21 cellular contexts compared by ENCODE assay signal in genomic region chr2:238975408-238975807, GRCh38.
"Had no signal": no experiment of that assay in that cellular context is flagged by ENCODE, and none has a peak within 500 bp of the region (broad histone marks: within the 10 kb centered on the region; RNA-seq: fewer than 3 reads in every experiment).

No MANE protein-coding gene starts in this region.

- H3K4me3 ChIP-seq: coronary artery, hepatocyte, mucosa of descending colon, psoas muscle, spleen, testis, tibial nerve, upper lobe of right lung had no signal

- H3K4me1 ChIP-seq: psoas muscle, spleen, testis, upper lobe of right lung had no signal

- H3K36me3 ChIP-seq: neutrophil, spleen, tibial nerve, upper lobe of right lung had no signal

- DNase-seq: effector CD4-positive, alpha-beta T cell; endodermal cell; erythroblast; foreskin melanocyte; left colon; mucosa of descending colon; naive thymus-derived CD8-positive, alpha-beta T cell; psoas muscle; retina; spleen; stimulated activated CD4-positive, alpha-beta T cell treated with anti-CD3 and anti-CD28 coated beads, Interleukin-15, amount 100 ng/mL, for 24 hours; stimulated activated CD4-positive, alpha-beta T cell treated with anti-CD3 and anti-CD28 coated beads, Interleukin-1b, Interleukin-23, amount 100 ng/mL, for 48 hours; stimulated activated CD4-positive, alpha-beta T cell treated with anti-CD3 and anti-CD28 coated beads, Interleukin-4, amount 100 ng/mL, for 24 hours; testis; upper lobe of right lung had no signal

- H3K27ac ChIP-seq: hepatocyte, neutrophil, psoas muscle, spleen, testis, upper lobe of right lung had no signal

- H2AFZ ChIP-seq: hepatocyte had no signal

- H3K27me3 ChIP-seq: hepatocyte, testis, tibial nerve had no signal

- H3K4me2 ChIP-seq: hepatocyte had no signal

- ATAC-seq: left colon; mucosa of descending colon; naive thymus-derived CD8-positive, alpha-beta T cell; psoas muscle; sciatic nerve; stimulated activated memory B cell treated with anti-CD40 and anti-IgM and Interleukin-4, amounts not matched to agents 10 μg/mL and 1 μg/mL and 100 μg/mL, for 72 hours; upper lobe of right lung had no signal

- H3K79me2 ChIP-seq: hepatocyte had no signal

- H3K9me3 ChIP-seq: mucosa of descending colon, neutrophil, psoas muscle, testis, upper lobe of right lung had no signal
